In genomic region chr1:118294817-118295486, GRCh38 we compare ENCODE assay signal across 17 cellular contexts.
DNase-seq lines count a peak whose midpoint lies in the region; ATAC-seq lines count a peak whose summit lies in the region.
"Had no signal": no experiment of that assay in that cellular context is flagged by ENCODE, and none has a peak within 500 bp of the region (broad histone marks: within the 10 kb centered on the region; RNA-seq: fewer than 3 reads in every experiment).

No MANE protein-coding gene starts in this region.

- ATAC-seq in sciatic nerve (peak; percentile 56), GM19452 (IDR thresholded peaks at IDR 0.05; ENCODE audit: unreplicated experiment) (no peak), HG02763 (IDR thresholded peaks at IDR 0.05; ENCODE audit: unreplicated experiment) (no peak)
- ATAC-seq: activated T-cell treated with anti-CD3 and anti-CD28 coated beads, Interleukin-2, amount 50 U/mL, for 4 hours; T-cell had no signal

- DNase-seq in G401 (ENCODE audit: low spot score) (peak; percentile 18), astrocyte of the hippocampus (ENCODE audit: low read depth, low spot score) (peak; percentile 30), medulla oblongata (ENCODE audit: extremely low spot score) (peak; percentile 31), sciatic nerve (ENCODE audit: low spot score) (no peak), NCI-H82 treated with DMSO at 0.1 percent for 48 hours (lab: John Stamatoyannopoulos, UW; ENCODE audit: unreplicated experiment) (no peak), NCI-H524 (lab: John Stamatoyannopoulos, UW) (no peak)
- DNase-seq: activated CD4-positive, alpha-beta memory T cell treated with anti-CD3 and anti-CD28 coated beads for 36 hours; activated T-cell treated with anti-CD3 and anti-CD28 coated beads, Interleukin-2, amount 50 U/mL, for 4 hours; BE2C; esophagus squamous epithelium; H7; RPMI8226; sigmoid colon; stimulated activated CD4-positive, alpha-beta T cell treated with anti-CD3 and anti-CD28 coated beads, Interleukin-4, amount 100 ng/mL, for 4 hours; T-cell had no signal

- in situ Hi-C loops in G401 (cut with HindIII; ENCODE audit: low sequenced_read_pairs), result no loop called here

- intact Hi-C loops in sciatic nerve (cut with DNase I), result no loop called here

Comparison
In these comparisons a context has a peak if more than half of its experiments do, and no peak if none do; other contexts are left out.
1. DNase-seq: peak in G401 (single experiment), astrocyte of the hippocampus (single experiment) and medulla oblongata (single experiment); none in sciatic nerve (single experiment), NCI-H82 treated with DMSO at 0.1 percent for 48 hours (single experiment) and NCI-H524 (0 of 2).